Comparison of ENCODE assay signal across 9 cellular contexts in genomic region chr12:122063691-122064033, GRCh38. TPM values are rescaled to one million over a fixed set of nuclear protein-coding genes. Genes with fewer than 3 reads are reported as not detected.
A peak's percentile ranks its signal among the peaks of the same experiment; 100 is the strongest.
DNase-seq lines count a peak whose midpoint lies in the region; ATAC-seq and TF ChIP-seq lines count a peak whose summit lies in the region.
"Had no signal": no experiment of that assay in that cellular context is flagged by ENCODE, and none has a peak within 500 bp of the region (broad histone marks: within the 10 kb centered on the region; RNA-seq: fewer than 3 reads in every experiment).

No MANE protein-coding gene starts in this region.

- in situ Hi-C loops in GM23248 (cut with MboI) (no loop called here), gastrocnemius medialis (cut with MboI; ENCODE audit: low sequenced_read_pairs in 4 of 4) (no loop called here)

- peak overlapping the region; percentile 52 for H3K4me3 Mint-ChIP-seq in glutamatergic neuron (ENCODE audit: unreplicated experiment)
- H3K4me3 Mint-ChIP-seq: activated T-cell treated with anti-CD3 and anti-CD28 coated beads, Interleukin-2, amount 50 U/mL, for 24 hours had no signal

- WGBS in GM23248 (ENCODE audit: low coverage in 1 of 2, low lambda C conversion rate in 2 of 2, missing lambda C conversion rate in 2 of 2), 2 experiments, result 95% methylated on average over 5 to 6 of the region's 6 CpGs

- H3K9me3 ChIP-seq in GM23248 (ENCODE audit: low read depth) (no peaks in the 10 kb centered on the region), SU-DHL-6 (ENCODE audit: insufficient read depth, low read length) (no peaks in the 10 kb centered on the region), gastrocnemius medialis (no peaks in the 10 kb centered on the region)

- H3K9ac ChIP-seq in GM23248 (no peak overlapping the region), SU-DHL-6 (ENCODE audit: low read length) (no peak overlapping the region)

- intact Hi-C loops in gastrocnemius medialis (cut with DNase I; ENCODE audit: low total_unique reads) (no loop called here), left colon (cut with DNase I, micrococcal nuclease) (no loop called here)

- peak overlapping the region; percentile 76; the same call in 1 of the 2 replicates for H2AFZ ChIP-seq in GM23248
- no peak overlapping the region for H2AFZ ChIP-seq in SU-DHL-6 (ENCODE audit: low read depth, low read length, severe bottlenecking)

- H3K27me3 Mint-ChIP-seq in glutamatergic neuron (ENCODE audit: unreplicated experiment), result peaks cover 11% of the 10 kb centered on the region
- H3K27me3 Mint-ChIP-seq: activated T-cell treated with anti-CD3 and anti-CD28 coated beads, Interleukin-2, amount 50 U/mL, for 24 hours had no signal

- peaks cover 22% of the 10 kb centered on the region for H3K4me1 ChIP-seq in GM23248 (ENCODE audit: insufficient read depth)
- peaks cover 27 to 29% of the 10 kb centered on the region in 2 donors for H3K4me1 ChIP-seq in gastrocnemius medialis

- H3K27ac ChIP-seq in GM23248 (peak overlapping the region; percentile 20; the same call in 1 of the 2 replicates), SU-DHL-6 (ENCODE audit: low read depth, low read length) (peak overlapping the region; percentile 30; the same call in 1 of the 2 replicates), gastrocnemius medialis (peak overlapping the region; percentile 55 to 61 (median 58))

- no peaks in the 10 kb centered on the region for H4K20me1 ChIP-seq in GM23248 (ENCODE audit: insufficient read depth)
- H4K20me1 ChIP-seq in SU-DHL-6 (ENCODE audit: low read depth, low read length), result no peaks in the 10 kb centered on the region

- H3F3A ChIP-seq in GM23248 (ENCODE audit: insufficient read depth) (no peaks in the 10 kb centered on the region; the same call in 1 of the 2 replicates), SU-DHL-6 (ENCODE audit: insufficient read depth) (peaks cover 50% of the 10 kb centered on the region)

- no peaks in the 10 kb centered on the region for H3K36me3 ChIP-seq in GM23248 (ENCODE audit: low read depth)
- peaks cover 4% of the 10 kb centered on the region; the same call in 1 of the 2 replicates for H3K36me3 ChIP-seq in SU-DHL-6 (ENCODE audit: low read length)
- peaks cover 0 to 5% of the 10 kb centered on the region in 2 donors for H3K36me3 ChIP-seq in gastrocnemius medialis

- ATAC-seq in gastrocnemius medialis (no peak), HG02973 (IDR thresholded peaks at IDR 0.05; ENCODE audit: unreplicated experiment) (no peak), left colon (no peak)

- H3K9me2 ChIP-seq in GM23248 (ENCODE audit: insufficient read depth) (no peaks in the 10 kb centered on the region), SU-DHL-6 (replicated peaks; ENCODE audit: insufficient read depth, low read length) (no peaks in the 10 kb centered on the region)

- DNase-seq in GM23248, result no peak
- no peak for DNase-seq in glutamatergic neuron
- no peak for DNase-seq in gastrocnemius medialis
- DNase-seq in AML-193 (lab: John Stamatoyannopoulos, UW), result no peak
- no peak for DNase-seq in left colon
- DNase-seq in NCI-H345 (lab: John Stamatoyannopoulos, UW), result no peak

- no peak for TF ChIP-seq POLR2A in gastrocnemius medialis (IDR thresholded peaks at IDR 0.05)

- H3K79me2 ChIP-seq in GM23248 (ENCODE audit: insufficient read depth) (no peaks in the 10 kb centered on the region), SU-DHL-6 (ENCODE audit: insufficient read depth, low read length) (no peaks in the 10 kb centered on the region; the same call in 1 of the 2 replicates)

- peaks cover 28% of the 10 kb centered on the region for H3K4me1 Mint-ChIP-seq in glutamatergic neuron (ENCODE audit: low read depth, unreplicated experiment)

- TF ChIP-seq CTCF in SU-DHL-6 (IDR thresholded peaks at IDR 0.05; ENCODE audit: insufficient read depth, low read length, poor library complexity, severe bottlenecking), result no peak
- no peak for TF ChIP-seq CTCF in glutamatergic neuron (IDR thresholded peaks at IDR 0.05; ENCODE audit: partially characterized antibody, unreplicated experiment)
- TF ChIP-seq CTCF in gastrocnemius medialis (IDR thresholded peaks at IDR 0.05 in 4 of 5, conservative IDR thresholded peaks at IDR 0.05 in 1 of 5), result no peak

- peaks cover 10% of the 10 kb centered on the region for H3K9me3 Mint-ChIP-seq in glutamatergic neuron (ENCODE audit: unreplicated experiment)
- H3K9me3 Mint-ChIP-seq: activated T-cell treated with anti-CD3 and anti-CD28 coated beads, Interleukin-2, amount 50 U/mL, for 24 hours had no signal

- H3K4me3 ChIP-seq in GM23248 (no peak overlapping the region), SU-DHL-6 (ENCODE audit: insufficient read depth, low read length, poor library complexity, severe bottlenecking) (no peak overlapping the region), gastrocnemius medialis (no peak overlapping the region)

- peak overlapping the region; percentile 96 for H3K27ac Mint-ChIP-seq in glutamatergic neuron (ENCODE audit: unreplicated experiment)
- H3K27ac Mint-ChIP-seq: activated T-cell treated with anti-CD3 and anti-CD28 coated beads, Interleukin-2, amount 50 U/mL, for 24 hours had no signal

- H3K27me3 ChIP-seq in GM23248 (replicated peaks; ENCODE audit: insufficient read depth) (no peaks in the 10 kb centered on the region), SU-DHL-6 (ENCODE audit: low read length) (no peaks in the 10 kb centered on the region), gastrocnemius medialis (no peaks in the 10 kb centered on the region)

- H3K36me3 Mint-ChIP-seq in glutamatergic neuron (ENCODE audit: unreplicated experiment), result no peaks in the 10 kb centered on the region

- H3K4me2 ChIP-seq in GM23248 (ENCODE audit: unreplicated experiment), result no peak overlapping the region
- H3K4me2 ChIP-seq in SU-DHL-6 (ENCODE audit: low read depth, low read length, poor library complexity, severe bottlenecking), result peak overlapping the region; percentile 70

RNA-seq across cellular contexts. Expression of gene MLXIP, which starts 14.9 kb away (rescaled TPM):
- total RNA-seq in GM23248 (2014; rRNA removed; shearing (Covaris generic)), result 6.4 and 7.1 TPM in 2 replicates
- 7.4 and 7.5 TPM in 2 replicates for polyA plus RNA-seq in GM23248 (2016; fragmentation: Nextera tagmentation; extraction: Ambion mirVana)
- total RNA-seq in glutamatergic neuron (ENCODE audit: unreplicated experiment) (120 TPM), gastrocnemius medialis (10 to 100 TPM; 36.6 to 89.4 (median 79.7) TPM), left colon (100 to 1,000 TPM; 125 to 175 TPM)

RNA-seq across cellular contexts. Expression of gene BCL7A, which starts 42.0 kb away (rescaled TPM):
- total RNA-seq in GM23248 (2014; rRNA removed; shearing (Covaris generic)), result 3.4 and 4.2 TPM in 2 replicates
- 2.7 and 3.0 TPM in 2 replicates for polyA plus RNA-seq in GM23248 (2016; fragmentation: Nextera tagmentation; extraction: Ambion mirVana)
- total RNA-seq in glutamatergic neuron (ENCODE audit: unreplicated experiment) (148 TPM), gastrocnemius medialis (10 to 100 TPM in 3 of 4 donors, 1 to 10 TPM in 1; 9.8 to 23.5 (median 13.7) TPM), left colon (1 to 10 TPM; 6.5 to 6.7 TPM)
